In genomic region chr5:107670927-107671741, GRCh38 we compare ENCODE assay signal across 8 cellular contexts. TPM values are rescaled to one million over a fixed set of nuclear protein-coding genes. Genes with fewer than 3 reads are reported as not detected.
A peak's percentile ranks its signal among the peaks of the same experiment; 100 is the strongest.
DNase-seq lines count a peak whose midpoint lies in the region; ATAC-seq, FAIRE-seq and TF ChIP-seq lines count a peak whose summit lies in the region.

TSS of gene EFNA5 (minus strand) at chr5:107670937.

- TF ChIP-seq EP300 in HepG2 (IDR thresholded peaks at IDR 0.05; ENCODE audit: low read depth in 2 of 2, low read length in 2 of 2) (no peak), HepG2 (CRISPR knock-in tag; IDR thresholded peaks at IDR 0.05; ENCODE audit: borderline replicate concordance) (no peak)

- CTCF ChIA-PET in HepG2 (lab: Yijun Ruan, JAX; ENCODE audit: low intra/inter-chr PET ratio, low total read pairs) = no interaction called here

- H3K27ac Mint-ChIP-seq in activated naive CD4-positive, alpha-beta T cell treated with anti-CD3 and anti-CD28 coated beads, Interleukin-2, amount 50 U/mL, for 72 hours = peak within 1 kb of the TSS in 1 of 2 donors; percentile 55
- peak within 1 kb of the TSS; percentile 97 for H3K27ac Mint-ChIP-seq in glutamatergic neuron (ENCODE audit: unreplicated experiment)

- no peaks in the 10 kb centered on the region for H3K36me3 ChIP-seq in liver (ENCODE audit: control insufficient read depth in 4 of 4, insufficient read depth in 3 of 4, low read depth in 1 of 4, low read length in 3 of 4)
- H3K36me3 ChIP-seq in HepG2 (replicated peaks in 1 of 2; ENCODE audit: control insufficient read depth in 1 of 2, insufficient read depth in 2 of 2, low read length in 2 of 2) = no peaks in the 10 kb centered on the region
- no peaks in the 10 kb centered on the region for H3K36me3 ChIP-seq in osteoblast (ENCODE audit: insufficient read depth, low read length)

- no peaks in the 10 kb centered on the region for H4K20me1 ChIP-seq in HepG2 (ENCODE audit: insufficient read depth, low read length)
- H4K20me1 ChIP-seq in osteoblast (ENCODE audit: insufficient read depth, low read length) = no peaks in the 10 kb centered on the region

- no peaks in the 10 kb centered on the region for H3K9me3 Mint-ChIP-seq in activated naive CD4-positive, alpha-beta T cell treated with anti-CD3 and anti-CD28 coated beads, Interleukin-2, amount 50 U/mL, for 72 hours
- peaks cover 41% of the 10 kb centered on the region for H3K9me3 Mint-ChIP-seq in glutamatergic neuron (ENCODE audit: unreplicated experiment)

- TF ChIP-seq POLR2A in HepG2 (IDR thresholded peaks at IDR 0.05; ENCODE audit: insufficient read depth in 1 of 2, low read depth in 2 of 2, low read length in 2 of 2) = no peak

- peaks cover 26% of the 10 kb centered on the region for H3K4me1 Mint-ChIP-seq in glutamatergic neuron (ENCODE audit: low read depth, unreplicated experiment)

- 1% methylated on average over 84 of the region's 84 CpGs for WGBS in liver
- WGBS in HepG2 (ENCODE audit: low lambda C conversion rate) = 85% methylated on average over 62 of the region's 84 CpGs

- H3K36me3 Mint-ChIP-seq in activated naive CD4-positive, alpha-beta T cell treated with anti-CD3 and anti-CD28 coated beads, Interleukin-2, amount 50 U/mL, for 72 hours = peaks cover 0 to 12% of the 10 kb centered on the region in 2 donors
- no peaks in the 10 kb centered on the region for H3K36me3 Mint-ChIP-seq in glutamatergic neuron (ENCODE audit: unreplicated experiment)

- no peak for ATAC-seq in HepG2
- ATAC-seq in HG02678 (IDR thresholded peaks at IDR 0.05; ENCODE audit: unreplicated experiment) = peak; percentile 34
- ATAC-seq in activated naive CD4-positive, alpha-beta T cell treated with anti-CD3 and anti-CD28 coated beads, Interleukin-2, amount 50 U/mL, for 72 hours = peak; percentile 38 to 61

- H3K79me2 ChIP-seq in HepG2 (ENCODE audit: insufficient read depth, low read length) (no peaks in the 10 kb centered on the region), osteoblast (ENCODE audit: insufficient read depth, low read length) (peaks cover 28% of the 10 kb centered on the region)

- BruUV-seq in HepG2 (replicated peaks; lab: Mats Ljungman, UMichigan) = no TSS peak

- in situ Hi-C loops in HepG2 (cut with HindIII; ENCODE audit: extremely low pct_ligation_motif_present, low pct_unique_long_range_greater_than_20kb) = no loop called here

- DNase-seq in HepG2 (ENCODE audit: low spot score) (no peak), NCI-H446 treated with DMSO at 0.1 percent for 48 hours (lab: John Stamatoyannopoulos, UW) (peak; percentile 43), glutamatergic neuron (peak; percentile 50), osteoblast (ENCODE audit: insufficient read length, low spot score, missing footprints) (peak; percentile 87)
- DNase-seq in activated naive CD4-positive, alpha-beta T cell treated with anti-CD3 and anti-CD28 coated beads, Interleukin-2, amount 50 U/mL, for 72 hours (ENCODE audit: low spot score in 2 of 2) = peak in 1 of 2 donors; percentile 31
- no peak for DNase-seq in effector CD4-positive, alpha-beta T cell

- H2AFZ ChIP-seq in HepG2 (ENCODE audit: low read length) (no peak within 1 kb of the TSS), osteoblast (ENCODE audit: low read length) (peak within 1 kb of the TSS; percentile 91)

- H3K4me1 ChIP-seq in liver (ENCODE audit: control insufficient read depth in 4 of 4, insufficient read depth in 4 of 4, low read length in 3 of 4) (peaks cover 19 to 57% (median 45%) of the 10 kb centered on the region in 4 donors), HepG2 (ENCODE audit: insufficient read depth, low read length) (peaks cover 15% of the 10 kb centered on the region), osteoblast (ENCODE audit: insufficient read depth, low read length) (peaks cover 17% of the 10 kb centered on the region)

- TF ChIP-seq CTCF in liver (IDR thresholded peaks at IDR 0.05; ENCODE audit: low read depth, low read length, missing input control) (no peak), HepG2 (CRISPR knock-in tag; IDR thresholded peaks at IDR 0.05) (no peak), glutamatergic neuron (IDR thresholded peaks at IDR 0.05; ENCODE audit: partially characterized antibody, unreplicated experiment) (no peak), osteoblast (IDR thresholded peaks at IDR 0.05; ENCODE audit: extremely low read depth, low read depth, low read length) (no peak)

- intact Hi-C loops in HepG2 (cut with micrococcal nuclease; ENCODE audit: unreplicated experiment) = loop anchor here (5.0 to 10.0 kb wide), 2 partner anchors 674 to 1404 kb away; no protein-coding TSS in a partner anchor

- TF ChIP-seq RAD21 in liver (IDR thresholded peaks at IDR 0.05) = no peak
- TF ChIP-seq RAD21 in HepG2 (CRISPR knock-in tag; IDR thresholded peaks at IDR 0.05) = no peak

- no peak for FAIRE-seq in HepG2 (lab: Jason Lieb, UNC)

- no peak within 1 kb of the TSS for H3K27ac ChIP-seq in liver (ENCODE audit: low read depth in 1 of 2, low read length in 2 of 2)
- no peak within 1 kb of the TSS for H3K27ac ChIP-seq in HepG2 (ENCODE audit: extremely low read length, insufficient read depth, low read length)
- peak within 1 kb of the TSS; percentile 56 for H3K27ac ChIP-seq in osteoblast (ENCODE audit: low read depth, low read length)

- H3K9ac ChIP-seq in liver (ENCODE audit: low read depth in 1 of 2, low read length in 2 of 2) = no peak within 1 kb of the TSS
- H3K9ac ChIP-seq in HepG2 (ENCODE audit: insufficient read depth, low read depth, low read length) = no peak within 1 kb of the TSS

- H3K9me3 ChIP-seq in liver (ENCODE audit: control insufficient read depth in 4 of 4, low read length in 3 of 4) (no peaks in the 10 kb centered on the region), HepG2 (ENCODE audit: low read length) (no peaks in the 10 kb centered on the region), osteoblast (ENCODE audit: low read depth, low read length) (no peaks in the 10 kb centered on the region)

- POLR2A ChIA-PET in HepG2 (lab: Yijun Ruan, JAX) = no interaction called here

- H3K27me3 ChIP-seq in liver (ENCODE audit: control insufficient read depth in 4 of 4, insufficient read depth in 4 of 4, low read length in 3 of 4) = peaks cover 0 to 9% (median 7%) of the 10 kb centered on the region in 4 donors
- H3K27me3 ChIP-seq in HepG2 (ENCODE audit: control insufficient read depth in 1 of 2, insufficient read depth in 2 of 2, low read length in 2 of 2) = peaks cover 0 to 39% of the 10 kb centered on the region in 2 experiments; a peak in 4 of 5 replicates
- peaks cover 13% of the 10 kb centered on the region for H3K27me3 ChIP-seq in osteoblast (ENCODE audit: insufficient read depth, low read length)

- H3K4me2 ChIP-seq in HepG2 (ENCODE audit: low read depth, low read length) (no peak within 1 kb of the TSS), osteoblast (ENCODE audit: insufficient read depth, low read length) (peak within 1 kb of the TSS; percentile 97)

- peak within 1 kb of the TSS in 2 of 3 donors; percentile 59 to 72 for H3K4me3 ChIP-seq in liver (ENCODE audit: low read depth in 1 of 3, low read length in 3 of 3)
- H3K4me3 ChIP-seq in HepG2 (replicated peaks in 1 of 3; ENCODE audit: insufficient read depth in 1 of 3, low read depth in 2 of 3, low read length in 3 of 3) = no peak within 1 kb of the TSS
- peak within 1 kb of the TSS; percentile 79 for H3K4me3 ChIP-seq in osteoblast (ENCODE audit: insufficient read depth, low read length)

- H3K4me3 Mint-ChIP-seq in glutamatergic neuron (ENCODE audit: unreplicated experiment) = peak within 1 kb of the TSS; percentile 95

- H3K27me3 Mint-ChIP-seq in glutamatergic neuron (ENCODE audit: unreplicated experiment) = peaks cover 32% of the 10 kb centered on the region

TF ChIP-seq in liver, 16 proteins besides CTCF, POLR2A, EP300 and RAD21 (continues in another document):
- TF ChIP-seq GABPA (IDR thresholded peaks at IDR 0.05 in 1 of 2, conservative IDR thresholded peaks at IDR 0.05 in 1 of 2) = no peak
- no peak for TF ChIP-seq JUND (IDR thresholded peaks at IDR 0.05)

TF ChIP-seq in HepG2, 621 proteins besides CTCF, POLR2A, EP300 and RAD21 (continues in another document):
- TF ChIP-seq ZNF619 (CRISPR knock-in tag; IDR thresholded peaks at IDR 0.05) = no peak
- no peak for TF ChIP-seq ZNF674 (CRISPR knock-in tag; IDR thresholded peaks at IDR 0.05; ENCODE audit: low read depth)

RNA-seq across cellular contexts. Expression of gene EFNA5, which starts in this region (rescaled TPM):
- total RNA-seq in liver (under 1 TPM; 0.50 to 0.93 TPM), HepG2 (2016; rRNA removed; fragmentation: Illumina TruSeq; extraction: Trizol) (not detected in 2 replicates), glutamatergic neuron (ENCODE audit: unreplicated experiment) (158 TPM), osteoblast (10.0 and 12.3 TPM in 2 replicates)
- polyA plus RNA-seq in liver (under 1 TPM; 0.14 to 0.58 TPM), HepG2 (2011; rRNA removed) (not detected in 2 replicates)
- not detected in 2 replicates for total RNA-seq in HepG2 (2016; cell fraction: cytosol; rRNA removed; fragmentation: Illumina TruSeq; extraction: Trizol; ENCODE audit: low read depth)
- total RNA-seq in HepG2 (2016; cell fraction: insoluble cytoplasmic fraction; rRNA removed; fragmentation: Illumina TruSeq; extraction: Trizol) = not detected in 2 replicates
- total RNA-seq in HepG2 (2016; cell fraction: membrane; rRNA removed; fragmentation: Illumina TruSeq; extraction: Trizol) = not detected in 2 replicates
- not detected in 2 replicates for total RNA-seq in HepG2 (2016; cell fraction: nucleus; rRNA removed; fragmentation: Illumina TruSeq; extraction: Trizol)
- not detected in 2 replicates for polyA plus RNA-seq in HepG2 (2011; cell fraction: cytosol; rRNA removed)
- not detected in 2 replicates for polyA plus RNA-seq in HepG2 (2011; cell fraction: nucleus; rRNA removed)
- not detected in 2 replicates for polyA plus RNA-seq in HepG2 (2012)
- not detected in 2 replicates for polyA plus RNA-seq in HepG2 (2016; cell fraction: cytosol; fragmentation: Illumina TruSeq; extraction: Trizol; ENCODE audit: low read depth)
- polyA plus RNA-seq in HepG2 (2016; cell fraction: insoluble cytoplasmic fraction; fragmentation: Illumina TruSeq; extraction: Trizol; ENCODE audit: low read depth) = not detected in 2 replicates
- not detected in 2 replicates for polyA plus RNA-seq in HepG2 (2016; cell fraction: membrane; fragmentation: Illumina TruSeq; extraction: Trizol; ENCODE audit: low read depth)
- not detected in 2 replicates for polyA plus RNA-seq in HepG2 (2016; cell fraction: nucleus; fragmentation: Illumina TruSeq; extraction: Trizol; ENCODE audit: insufficient read depth, low read depth)
- 9.8 TPM in 1 of 2 replicates, not detected in the other for polyA minus RNA-seq in HepG2 (2011; rRNA and poly(A)+ RNA removed; ENCODE audit: low replicate concordance)
- not detected in 2 replicates for polyA minus RNA-seq in HepG2 (2011; cell fraction: cytosol; rRNA and poly(A)+ RNA removed)
- not detected in 2 replicates for polyA minus RNA-seq in HepG2 (2011; cell fraction: nucleus; rRNA and poly(A)+ RNA removed)
- total RNA-seq in activated naive CD4-positive, alpha-beta T cell treated with anti-CD3 and anti-CD28 coated beads, Interleukin-2, amount 50 U/mL, for 72 hours = not detected

Comparison
In these comparisons a context has a peak if more than half of its experiments do, and no peak if none do; other contexts are left out.
1. RNA of gene EFNA5 (total RNA-seq): 158 TPM in glutamatergic neuron (single experiment); 10.0 to 12.3 TPM in osteoblast, 0.50 to 0.93 TPM in liver, not detected in activated naive CD4-positive, alpha-beta T cell treated with anti-CD3 and anti-CD28 coated beads, Interleukin-2, amount 50 U/mL, for 72 hours and not detected in HepG2; every median in the first group is over 10 times any median in the second.
2. H3K4me3 ChIP-seq: peak in liver (2 of 3) and osteoblast (single experiment); none in HepG2 (0 of 3).
3. Peak in ATAC-seq in activated naive CD4-positive, alpha-beta T cell treated with anti-CD3 and anti-CD28 coated beads, Interleukin-2, amount 50 U/mL, for 72 hours; RNA of the gene not detected or under 1 TPM.
4. DNase-seq: peak in NCI-H446 treated with DMSO at 0.1 percent for 48 hours (single experiment), glutamatergic neuron (single experiment) and osteoblast (single experiment); none in HepG2 (single experiment) and effector CD4-positive, alpha-beta T cell (single experiment).